ENCODE assay signal across 1 cellular context in the genomic region with DNA sequence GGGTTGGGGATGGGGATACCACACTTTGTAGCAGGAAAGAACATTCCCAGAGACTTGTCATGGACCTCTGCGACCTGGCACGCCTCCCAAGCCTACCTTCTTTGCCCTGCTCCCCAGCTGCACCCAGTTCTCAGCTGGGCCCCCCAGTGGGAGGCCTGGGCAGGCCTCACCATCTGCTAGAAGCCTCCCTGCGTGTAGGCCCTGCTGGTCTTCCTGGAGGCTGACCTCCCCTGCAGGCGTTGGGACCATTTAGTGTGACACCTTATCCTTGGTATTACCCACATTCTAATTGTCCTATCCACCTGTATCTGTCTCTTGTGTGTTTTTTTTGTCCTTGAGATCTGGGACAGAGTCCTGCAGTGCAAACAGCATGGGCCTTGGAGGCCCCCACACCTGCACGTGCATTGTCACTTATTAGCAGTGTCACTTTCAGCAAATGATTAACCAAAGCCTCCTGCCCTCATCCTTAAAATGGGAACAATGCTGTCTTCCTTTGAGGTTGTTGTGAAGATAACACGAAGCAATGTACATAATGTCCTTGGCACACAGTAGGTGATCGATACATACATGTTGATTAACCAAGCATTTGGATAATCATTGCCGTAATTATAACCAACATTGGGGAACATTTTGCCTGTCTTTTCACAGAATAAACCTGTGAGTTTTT.
TF ChIP-seq lines count a peak whose summit lies in the region.

No MANE protein-coding gene starts in this region.

TF ChIP-seq in HepG2, 621 proteins besides CTCF, POLR2A, EP300 and RAD21 (continued from another document and continues in another):
- TF ChIP-seq, protein P1, sequence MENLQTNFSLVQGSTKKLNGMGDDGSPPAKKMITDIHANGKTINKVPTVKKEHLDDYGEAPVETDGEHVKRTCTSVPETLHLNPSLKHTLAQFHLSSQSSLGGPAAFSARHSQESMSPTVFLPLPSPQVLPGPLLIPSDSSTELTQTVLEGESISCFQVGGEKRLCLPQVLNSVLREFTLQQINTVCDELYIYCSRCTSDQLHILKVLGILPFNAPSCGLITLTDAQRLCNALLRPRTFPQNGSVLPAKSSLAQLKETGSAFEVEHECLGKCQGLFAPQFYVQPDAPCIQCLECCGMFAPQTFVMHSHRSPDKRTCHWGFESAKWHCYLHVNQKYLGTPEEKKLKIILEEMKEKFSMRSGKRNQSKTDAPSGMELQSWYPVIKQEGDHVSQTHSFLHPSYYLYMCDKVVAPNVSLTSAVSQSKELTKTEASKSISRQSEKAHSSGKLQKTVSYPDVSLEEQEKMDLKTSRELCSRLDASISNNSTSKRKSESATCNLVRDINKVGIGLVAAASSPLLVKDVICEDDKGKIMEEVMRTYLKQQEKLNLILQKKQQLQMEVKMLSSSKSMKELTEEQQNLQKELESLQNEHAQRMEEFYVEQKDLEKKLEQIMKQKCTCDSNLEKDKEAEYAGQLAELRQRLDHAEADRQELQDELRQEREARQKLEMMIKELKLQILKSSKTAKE (CRISPR knock-in tag; IDR thresholded peaks at IDR 0.05; ENCODE audit: borderline replicate concordance) = no peak
- TF ChIP-seq MED13 (CRISPR knock-in tag; IDR thresholded peaks at IDR 0.05) (peak; percentile 56; the same call in 1 of the 2 replicates), SMARCE1 (IDR thresholded peaks at IDR 0.05; ENCODE audit: borderline replicate concordance) (no peak), RFX3 (CRISPR knock-in tag; IDR thresholded peaks at IDR 0.05) (no peak), ZBTB20 (CRISPR knock-in tag; IDR thresholded peaks at IDR 0.05; ENCODE audit: borderline replicate concordance, low read depth) (peak; percentile 31; the same call in 1 of the 2 replicates), ZNF530 (CRISPR knock-in tag; IDR thresholded peaks at IDR 0.05; ENCODE audit: low read depth) (no peak), ZNF292 (CRISPR knock-in tag; IDR thresholded peaks at IDR 0.05; ENCODE audit: borderline replicate concordance, low read depth) (peak; percentile 32; the same call in 1 of the 2 replicates), ZNF296 (CRISPR knock-in tag; conservative IDR thresholded peaks at IDR 0.05) (no peak), NFKBIZ (CRISPR knock-in tag; IDR thresholded peaks at IDR 0.05) (no peak; the same call in 1 of the 2 replicates), PRPF4 (IDR thresholded peaks at IDR 0.05; ENCODE audit: low read depth, low read length, poor library complexity, severe bottlenecking) (no peak), ZNF124 (CRISPR knock-in tag; IDR thresholded peaks at IDR 0.05) (peak; percentile 74; the same call in 1 of the 2 replicates), ZNF264 (CRISPR knock-in tag; IDR thresholded peaks at IDR 0.05) (peak; percentile 80; the same call in 1 of the 2 replicates), TEAD3 (CRISPR knock-in tag; optimal IDR thresholded peaks at IDR 0.05; ENCODE audit: borderline replicate concordance) (peak; percentile 73), POLR2AphosphoS2 (IDR thresholded peaks at IDR 0.05; ENCODE audit: low read depth, low read length) (no peak), ZNF24 (IDR thresholded peaks at IDR 0.05) (no peak), PHF5A (CRISPR knock-in tag; IDR thresholded peaks at IDR 0.05; ENCODE audit: low read depth, unreplicated experiment) (no peak), MED8 (CRISPR knock-in tag; IDR thresholded peaks at IDR 0.05; ENCODE audit: insufficient replicate concordance) (no peak), ZNF12 (CRISPR knock-in tag; IDR thresholded peaks at IDR 0.05) (no peak), SMYD3 (CRISPR knock-in tag; IDR thresholded peaks at IDR 0.05) (no peak), ONECUT2 (CRISPR knock-in tag; IDR thresholded peaks at IDR 0.05) (peak; percentile 98), ZNF883 (CRISPR knock-in tag; IDR thresholded peaks at IDR 0.05; ENCODE audit: not compliant biosample characterization) (no peak), JUND (CRISPR knock-in tag; IDR thresholded peaks at IDR 0.05) (peak; percentile 68), ARID2 (CRISPR knock-in tag; IDR thresholded peaks at IDR 0.05; ENCODE audit: borderline replicate concordance) (0 out of 2 replicates have a peak, but pooled peaks have one; percentile 56), CBX2 (IDR thresholded peaks at IDR 0.05; ENCODE audit: low read depth, low read length) (no peak), CBX2 (CRISPR knock-in tag; IDR thresholded peaks at IDR 0.05; ENCODE audit: low read depth) (no peak), TCF7 (IDR thresholded peaks at IDR 0.05; ENCODE audit: low read depth) (peak; percentile 77), FOSL2 (CRISPR knock-in tag; IDR thresholded peaks at IDR 0.05) (peak; percentile 80), TBX2 (CRISPR knock-in tag; IDR thresholded peaks at IDR 0.05; ENCODE audit: borderline replicate concordance) (peak; percentile 99), ARNTL (CRISPR knock-in tag; IDR thresholded peaks at IDR 0.05) (peak; percentile 95), CCAR2 (optimal IDR thresholded peaks at IDR 0.05; ENCODE audit: low read depth, low read length) (no peak), XRCC5 (optimal IDR thresholded peaks at IDR 0.05; ENCODE audit: low read length) (no peak), CEBPB (IDR thresholded peaks at IDR 0.05; ENCODE audit: borderline replicate concordance, low read depth, low read length) (no peak), KDM5B (CRISPR knock-in tag; IDR thresholded peaks at IDR 0.05; ENCODE audit: borderline replicate concordance) (peak; percentile 64; the same call in 1 of the 2 replicates)
- TF ChIP-seq, protein P2, sequence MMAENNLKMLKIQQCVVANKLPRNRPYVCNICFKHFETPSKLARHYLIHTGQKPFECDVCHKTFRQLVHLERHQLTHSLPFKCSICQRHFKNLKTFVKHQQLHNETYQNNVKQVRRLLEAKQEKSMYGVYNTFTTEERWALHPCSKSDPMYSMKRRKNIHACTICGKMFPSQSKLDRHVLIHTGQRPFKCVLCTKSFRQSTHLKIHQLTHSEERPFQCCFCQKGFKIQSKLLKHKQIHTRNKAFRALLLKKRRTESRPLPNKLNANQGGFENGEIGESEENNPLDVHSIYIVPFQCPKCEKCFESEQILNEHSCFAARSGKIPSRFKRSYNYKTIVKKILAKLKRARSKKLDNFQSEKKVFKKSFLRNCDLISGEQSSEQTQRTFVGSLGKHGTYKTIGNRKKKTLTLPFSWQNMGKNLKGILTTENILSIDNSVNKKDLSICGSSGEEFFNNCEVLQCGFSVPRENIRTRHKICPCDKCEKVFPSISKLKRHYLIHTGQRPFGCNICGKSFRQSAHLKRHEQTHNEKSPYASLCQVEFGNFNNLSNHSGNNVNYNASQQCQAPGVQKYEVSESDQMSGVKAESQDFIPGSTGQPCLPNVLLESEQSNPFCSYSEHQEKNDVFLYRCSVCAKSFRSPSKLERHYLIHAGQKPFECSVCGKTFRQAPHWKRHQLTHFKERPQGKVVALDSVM (CRISPR knock-in tag; IDR thresholded peaks at IDR 0.05) = peak; percentile 93
- TF ChIP-seq, protein P3, sequence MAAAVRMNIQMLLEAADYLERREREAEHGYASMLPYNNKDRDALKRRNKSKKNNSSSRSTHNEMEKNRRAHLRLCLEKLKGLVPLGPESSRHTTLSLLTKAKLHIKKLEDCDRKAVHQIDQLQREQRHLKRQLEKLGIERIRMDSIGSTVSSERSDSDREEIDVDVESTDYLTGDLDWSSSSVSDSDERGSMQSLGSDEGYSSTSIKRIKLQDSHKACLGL (CRISPR knock-in tag; IDR thresholded peaks at IDR 0.05) = no peak
- TF ChIP-seq, protein P4, sequence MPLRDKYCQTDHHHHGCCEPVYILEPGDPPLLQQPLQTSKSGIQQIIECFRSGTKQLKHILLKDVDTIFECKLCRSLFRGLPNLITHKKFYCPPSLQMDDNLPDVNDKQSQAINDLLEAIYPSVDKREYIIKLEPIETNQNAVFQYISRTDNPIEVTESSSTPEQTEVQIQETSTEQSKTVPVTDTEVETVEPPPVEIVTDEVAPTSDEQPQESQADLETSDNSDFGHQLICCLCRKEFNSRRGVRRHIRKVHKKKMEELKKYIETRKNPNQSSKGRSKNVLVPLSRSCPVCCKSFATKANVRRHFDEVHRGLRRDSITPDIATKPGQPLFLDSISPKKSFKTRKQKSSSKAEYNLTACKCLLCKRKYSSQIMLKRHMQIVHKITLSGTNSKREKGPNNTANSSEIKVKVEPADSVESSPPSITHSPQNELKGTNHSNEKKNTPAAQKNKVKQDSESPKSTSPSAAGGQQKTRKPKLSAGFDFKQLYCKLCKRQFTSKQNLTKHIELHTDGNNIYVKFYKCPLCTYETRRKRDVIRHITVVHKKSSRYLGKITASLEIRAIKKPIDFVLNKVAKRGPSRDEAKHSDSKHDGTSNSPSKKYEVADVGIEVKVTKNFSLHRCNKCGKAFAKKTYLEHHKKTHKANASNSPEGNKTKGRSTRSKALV (CRISPR knock-in tag; IDR thresholded peaks at IDR 0.05) = no peak
- TF ChIP-seq, protein P5, sequence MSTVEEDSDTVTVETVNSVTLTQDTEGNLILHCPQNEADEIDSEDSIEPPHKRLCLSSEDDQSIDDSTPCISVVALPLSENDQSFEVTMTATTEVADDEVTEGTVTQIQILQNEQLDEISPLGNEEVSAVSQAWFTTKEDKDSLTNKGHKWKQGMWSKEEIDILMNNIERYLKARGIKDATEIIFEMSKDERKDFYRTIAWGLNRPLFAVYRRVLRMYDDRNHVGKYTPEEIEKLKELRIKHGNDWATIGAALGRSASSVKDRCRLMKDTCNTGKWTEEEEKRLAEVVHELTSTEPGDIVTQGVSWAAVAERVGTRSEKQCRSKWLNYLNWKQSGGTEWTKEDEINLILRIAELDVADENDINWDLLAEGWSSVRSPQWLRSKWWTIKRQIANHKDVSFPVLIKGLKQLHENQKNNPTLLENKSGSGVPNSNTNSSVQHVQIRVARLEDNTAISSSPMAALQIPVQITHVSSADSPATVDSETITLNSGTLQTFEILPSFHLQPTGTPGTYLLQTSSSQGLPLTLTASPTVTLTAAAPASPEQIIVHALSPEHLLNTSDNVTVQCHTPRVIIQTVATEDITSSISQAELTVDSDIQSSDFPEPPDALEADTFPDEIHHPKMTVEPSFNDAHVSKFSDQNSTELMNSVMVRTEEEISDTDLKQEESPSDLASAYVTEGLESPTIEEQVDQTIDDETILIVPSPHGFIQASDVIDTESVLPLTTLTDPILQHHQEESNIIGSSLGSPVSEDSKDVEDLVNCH (CRISPR knock-in tag; IDR thresholded peaks at IDR 0.05) = no peak
- TF ChIP-seq, protein P6, sequence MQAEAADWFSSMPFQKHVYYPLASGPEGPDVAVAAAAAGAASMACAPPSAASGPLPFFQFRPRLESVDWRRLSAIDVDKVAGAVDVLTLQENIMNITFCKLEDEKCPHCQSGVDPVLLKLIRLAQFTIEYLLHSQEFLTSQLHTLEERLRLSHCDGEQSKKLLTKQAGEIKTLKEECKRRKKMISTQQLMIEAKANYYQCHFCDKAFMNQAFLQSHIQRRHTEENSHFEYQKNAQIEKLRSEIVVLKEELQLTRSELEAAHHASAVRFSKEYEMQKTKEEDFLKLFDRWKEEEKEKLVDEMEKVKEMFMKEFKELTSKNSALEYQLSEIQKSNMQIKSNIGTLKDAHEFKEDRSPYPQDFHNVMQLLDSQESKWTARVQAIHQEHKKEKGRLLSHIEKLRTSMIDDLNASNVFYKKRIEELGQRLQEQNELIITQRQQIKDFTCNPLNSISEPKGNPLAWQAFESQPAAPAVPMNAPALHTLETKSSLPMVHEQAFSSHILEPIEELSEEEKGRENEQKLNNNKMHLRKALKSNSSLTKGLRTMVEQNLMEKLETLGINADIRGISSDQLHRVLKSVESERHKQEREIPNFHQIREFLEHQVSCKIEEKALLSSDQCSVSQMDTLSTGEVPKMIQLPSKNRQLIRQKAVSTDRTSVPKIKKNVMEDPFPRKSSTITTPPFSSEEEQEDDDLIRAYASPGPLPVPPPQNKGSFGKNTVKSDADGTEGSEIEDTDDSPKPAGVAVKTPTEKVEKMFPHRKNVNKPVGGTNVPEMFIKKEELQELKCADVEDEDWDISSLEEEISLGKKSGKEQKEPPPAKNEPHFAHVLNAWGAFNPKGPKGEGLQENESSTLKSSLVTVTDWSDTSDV (CRISPR knock-in tag; IDR thresholded peaks at IDR 0.05) = no peak
- TF ChIP-seq, protein P7, sequence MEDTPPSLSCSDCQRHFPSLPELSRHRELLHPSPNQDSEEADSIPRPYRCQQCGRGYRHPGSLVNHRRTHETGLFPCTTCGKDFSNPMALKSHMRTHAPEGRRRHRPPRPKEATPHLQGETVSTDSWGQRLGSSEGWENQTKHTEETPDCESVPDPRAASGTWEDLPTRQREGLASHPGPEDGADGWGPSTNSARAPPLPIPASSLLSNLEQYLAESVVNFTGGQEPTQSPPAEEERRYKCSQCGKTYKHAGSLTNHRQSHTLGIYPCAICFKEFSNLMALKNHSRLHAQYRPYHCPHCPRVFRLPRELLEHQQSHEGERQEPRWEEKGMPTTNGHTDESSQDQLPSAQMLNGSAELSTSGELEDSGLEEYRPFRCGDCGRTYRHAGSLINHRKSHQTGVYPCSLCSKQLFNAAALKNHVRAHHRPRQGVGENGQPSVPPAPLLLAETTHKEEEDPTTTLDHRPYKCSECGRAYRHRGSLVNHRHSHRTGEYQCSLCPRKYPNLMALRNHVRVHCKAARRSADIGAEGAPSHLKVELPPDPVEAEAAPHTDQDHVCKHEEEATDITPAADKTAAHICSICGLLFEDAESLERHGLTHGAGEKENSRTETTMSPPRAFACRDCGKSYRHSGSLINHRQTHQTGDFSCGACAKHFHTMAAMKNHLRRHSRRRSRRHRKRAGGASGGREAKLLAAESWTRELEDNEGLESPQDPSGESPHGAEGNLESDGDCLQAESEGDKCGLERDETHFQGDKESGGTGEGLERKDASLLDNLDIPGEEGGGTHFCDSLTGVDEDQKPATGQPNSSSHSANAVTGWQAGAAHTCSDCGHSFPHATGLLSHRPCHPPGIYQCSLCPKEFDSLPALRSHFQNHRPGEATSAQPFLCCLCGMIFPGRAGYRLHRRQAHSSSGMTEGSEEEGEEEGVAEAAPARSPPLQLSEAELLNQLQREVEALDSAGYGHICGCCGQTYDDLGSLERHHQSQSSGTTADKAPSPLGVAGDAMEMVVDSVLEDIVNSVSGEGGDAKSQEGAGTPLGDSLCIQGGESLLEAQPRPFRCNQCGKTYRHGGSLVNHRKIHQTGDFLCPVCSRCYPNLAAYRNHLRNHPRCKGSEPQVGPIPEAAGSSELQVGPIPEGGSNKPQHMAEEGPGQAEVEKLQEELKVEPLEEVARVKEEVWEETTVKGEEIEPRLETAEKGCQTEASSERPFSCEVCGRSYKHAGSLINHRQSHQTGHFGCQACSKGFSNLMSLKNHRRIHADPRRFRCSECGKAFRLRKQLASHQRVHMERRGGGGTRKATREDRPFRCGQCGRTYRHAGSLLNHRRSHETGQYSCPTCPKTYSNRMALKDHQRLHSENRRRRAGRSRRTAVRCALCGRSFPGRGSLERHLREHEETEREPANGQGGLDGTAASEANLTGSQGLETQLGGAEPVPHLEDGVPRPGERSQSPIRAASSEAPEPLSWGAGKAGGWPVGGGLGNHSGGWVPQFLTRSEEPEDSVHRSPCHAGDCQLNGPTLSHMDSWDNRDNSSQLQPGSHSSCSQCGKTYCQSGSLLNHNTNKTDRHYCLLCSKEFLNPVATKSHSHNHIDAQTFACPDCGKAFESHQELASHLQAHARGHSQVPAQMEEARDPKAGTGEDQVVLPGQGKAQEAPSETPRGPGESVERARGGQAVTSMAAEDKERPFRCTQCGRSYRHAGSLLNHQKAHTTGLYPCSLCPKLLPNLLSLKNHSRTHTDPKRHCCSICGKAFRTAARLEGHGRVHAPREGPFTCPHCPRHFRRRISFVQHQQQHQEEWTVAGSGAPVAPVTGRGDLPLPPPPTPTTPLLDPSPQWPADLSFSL (CRISPR knock-in tag; IDR thresholded peaks at IDR 0.05) = no peak
